ENCODE assay signal across 10 cellular contexts in genomic region chr12:124517260-124518050, GRCh38. TPM values are rescaled to one million over a fixed set of nuclear protein-coding genes. Genes with fewer than 3 reads are reported as not detected.
DNase-seq lines count a peak whose midpoint lies in the region; FAIRE-seq and TF ChIP-seq lines count a peak whose summit lies in the region.
"Had no signal": no experiment of that assay in that cellular context is flagged by ENCODE, and none has a peak within 500 bp of the region (broad histone marks: within the 10 kb centered on the region; RNA-seq: fewer than 3 reads in every experiment).

No MANE protein-coding gene starts in this region.

- peaks cover 12% of the 10 kb centered on the region for H3K36me3 Mint-ChIP-seq in astrocyte (ENCODE audit: low read depth, unreplicated experiment)
- H3K36me3 Mint-ChIP-seq in immature natural killer cell: peaks cover 3 to 12% (median 3%) of the 10 kb centered on the region in 3 donors

- H3K4me2 ChIP-seq in astrocyte (ENCODE audit: low read length) (peak overlapping the region; percentile 90), hepatocyte (peak overlapping the region; percentile 83), skeletal muscle satellite cell (ENCODE audit: low read length) (peak overlapping the region; percentile 88)

- H3K4me1 Mint-ChIP-seq in astrocyte (ENCODE audit: low read depth, unreplicated experiment): peaks cover 57% of the 10 kb centered on the region
- H3K4me1 Mint-ChIP-seq in immature natural killer cell: peaks cover 18 to 22% of the 10 kb centered on the region in 2 donors

- H3K4me1 ChIP-seq in astrocyte (ENCODE audit: insufficient read depth, low read length) (peaks cover 80% of the 10 kb centered on the region), hepatocyte (ENCODE audit: insufficient read depth) (peaks cover 59% of the 10 kb centered on the region), skeletal muscle satellite cell (ENCODE audit: control insufficient read depth, insufficient read depth, low read length) (peaks cover 70% of the 10 kb centered on the region)

- H3K27me3 ChIP-seq in astrocyte (ENCODE audit: insufficient read depth, low read length): no peaks in the 10 kb centered on the region
- no peaks in the 10 kb centered on the region for H3K27me3 ChIP-seq in hepatocyte
- H3K27me3 ChIP-seq in skeletal muscle satellite cell (ENCODE audit: control insufficient read depth, insufficient read depth, low read length): no peaks in the 10 kb centered on the region

- WGBS in hepatocyte (ENCODE audit: low lambda C conversion rate, missing lambda C conversion rate): 58% methylated on average over 36 of the region's 47 CpGs

- H3K9me3 Mint-ChIP-seq in astrocyte (ENCODE audit: unreplicated experiment) (no peaks in the 10 kb centered on the region), immature natural killer cell (no peaks in the 10 kb centered on the region)
- H3K9me3 Mint-ChIP-seq: T-helper 1 cell treated with Interleukin-12 subunit alpha and Interleukin-12 subunit beta and Interleukin-4 antibody, amounts not matched to agents 30 μg/mL and 1 μg/mL, for 36 hours had no signal

- H3K4me3 Mint-ChIP-seq in astrocyte (ENCODE audit: unreplicated experiment) (peak overlapping the region; percentile 2), immature natural killer cell (no peak overlapping the region)
- H3K4me3 Mint-ChIP-seq: B cell; T-helper 1 cell treated with Interleukin-12 subunit alpha and Interleukin-12 subunit beta and Interleukin-4 antibody, amounts not matched to agents 30 μg/mL and 1 μg/mL, for 36 hours had no signal

- no peaks in the 10 kb centered on the region for H3K9me2 ChIP-seq in hepatocyte (replicated peaks; ENCODE audit: insufficient read depth)

- H2AFZ ChIP-seq in astrocyte (ENCODE audit: low read depth, low read length): no peak overlapping the region
- H2AFZ ChIP-seq in hepatocyte: no peak overlapping the region

- TF ChIP-seq CTCF in astrocyte (IDR thresholded peaks at IDR 0.05; ENCODE audit: insufficient read depth, low read depth, low read length) (no peak), hepatocyte (IDR thresholded peaks at IDR 0.05; ENCODE audit: poor library complexity) (no peak)

- peaks cover 75% of the 10 kb centered on the region for H3K79me2 ChIP-seq in astrocyte (ENCODE audit: insufficient read depth, low read length)
- H3K79me2 ChIP-seq in hepatocyte: peaks cover 89% of the 10 kb centered on the region

- H3K27ac ChIP-seq in astrocyte (ENCODE audit: low read depth, low read length) (peak overlapping the region; percentile 98), hepatocyte (peak overlapping the region; percentile 99)

- FAIRE-seq in astrocyte (lab: Jason Lieb, UNC): no peak

- peaks cover 5% of the 10 kb centered on the region for H3K36me3 ChIP-seq in astrocyte (ENCODE audit: insufficient read depth, low read length)
- no peaks in the 10 kb centered on the region for H3K36me3 ChIP-seq in hepatocyte (replicated peaks; ENCODE audit: insufficient read depth, low read depth)
- H3K36me3 ChIP-seq in skeletal muscle satellite cell (ENCODE audit: insufficient read depth, low read length): no peaks in the 10 kb centered on the region

- DNase-seq in NCI-H524 (lab: John Stamatoyannopoulos, UW) (peak; percentile 35 to 71), NCI-H524 treated with DMSO at 0.1 percent for 48 hours (lab: John Stamatoyannopoulos, UW) (no peak), astrocyte (ENCODE audit: low read depth) (no peak), hepatocyte (ENCODE audit: low spot score) (peak; percentile 75), immature natural killer cell (no peak)
- DNase-seq in stimulated activated CD4-positive, alpha-beta T cell treated with anti-CD3 and anti-CD28 coated beads, Interleukin-4, amount 100 ng/mL, for 4 hours: no peak
- no peak for DNase-seq in stimulated activated CD4-positive, alpha-beta T cell treated with anti-CD3 and anti-CD28 coated beads, Interleukin-4, amount 100 ng/mL, for 1 hour

- no peaks in the 10 kb centered on the region for H3K27me3 Mint-ChIP-seq in astrocyte (ENCODE audit: low read depth, unreplicated experiment)
- peaks cover 2 to 3% (median 2%) of the 10 kb centered on the region in 3 donors for H3K27me3 Mint-ChIP-seq in immature natural killer cell (ENCODE audit: low read depth in 3 of 3)
- H3K27me3 Mint-ChIP-seq: B cell had no signal

- H3K9ac ChIP-seq in astrocyte (ENCODE audit: low read length) (peak overlapping the region; percentile 94), skeletal muscle satellite cell (ENCODE audit: low read depth, low read length) (peak overlapping the region; percentile 82)

- H4K20me1 ChIP-seq in astrocyte (ENCODE audit: insufficient read depth, low read length): peaks cover 71% of the 10 kb centered on the region
- H4K20me1 ChIP-seq in hepatocyte (ENCODE audit: insufficient read depth, poor library complexity, severe bottlenecking): peaks cover 49% of the 10 kb centered on the region

- no peaks in the 10 kb centered on the region for H3K9me3 ChIP-seq in astrocyte (ENCODE audit: insufficient read depth, low read depth, low read length)
- H3K9me3 ChIP-seq in hepatocyte (ENCODE audit: low read depth): no peaks in the 10 kb centered on the region
- H3K9me3 ChIP-seq in skeletal muscle satellite cell (replicated peaks; ENCODE audit: low read length): no peaks in the 10 kb centered on the region

- H3K27ac Mint-ChIP-seq in astrocyte (ENCODE audit: unreplicated experiment) (peak overlapping the region; percentile 97), immature natural killer cell (no peak overlapping the region)
- H3K27ac Mint-ChIP-seq: B cell; T-helper 1 cell treated with Interleukin-12 subunit alpha and Interleukin-12 subunit beta and Interleukin-4 antibody, amounts not matched to agents 30 μg/mL and 1 μg/mL, for 36 hours had no signal

- H3K4me3 ChIP-seq in astrocyte (ENCODE audit: insufficient read depth, low read depth, low read length) (peak overlapping the region; percentile 61), hepatocyte (peak overlapping the region; percentile 4), skeletal muscle satellite cell (ENCODE audit: low read length) (peak overlapping the region; percentile 75)

RNA-seq across cellular contexts. Expression of gene NCOR2, which starts 50.0 kb away (rescaled TPM):
- 425 and 489 TPM in 2 replicates for total RNA-seq in astrocyte
- 12.9 and 40.3 TPM in 2 replicates for total RNA-seq in hepatocyte
- polyA plus RNA-seq in hepatocyte: 121 and 136 TPM in 2 replicates
- total RNA-seq in skeletal muscle satellite cell (2012; rRNA removed): 46.6 and 66.2 TPM in 2 replicates
- 10 to 100 TPM in 1 of 3 donors, 1 to 10 TPM in 2; 1.6 to 10.2 (median 2.1) TPM for polyA plus RNA-seq in immature natural killer cell

Comparison
In these comparisons a context has a peak if more than half of its experiments do, and no peak if none do; other contexts are left out.
1. DNase-seq: peak in NCI-H524 (2 of 2) and hepatocyte (single experiment); none in NCI-H524 treated with DMSO at 0.1 percent for 48 hours (single experiment), astrocyte (single experiment), stimulated activated CD4-positive, alpha-beta T cell treated with anti-CD3 and anti-CD28 coated beads, Interleukin-4, amount 100 ng/mL, for 4 hours (0 of 2), immature natural killer cell (0 of 3) and stimulated activated CD4-positive, alpha-beta T cell treated with anti-CD3 and anti-CD28 coated beads, Interleukin-4, amount 100 ng/mL, for 1 hour (single experiment).
2. H3K4me3 ChIP-seq: peak in every context shown above with its lines; median percentile 75 in skeletal muscle satellite cell; 61 in astrocyte; 4 in hepatocyte.
3. RNA of gene NCOR2, which starts 50.0 kb away (total RNA-seq): 425 to 489 TPM in astrocyte; 12.9 to 40.3 TPM in hepatocyte; every median in the first group is over 10 times any median in the second.
4. Peak in every context shown above with its lines, with median percentiles within 50 percentile points of each other: H3K4me2 ChIP-seq.